8 cellular contexts compared by ENCODE assay signal in genomic region chr1:244449936-244450508, GRCh38. TPM values are rescaled to one million over a fixed set of nuclear protein-coding genes. Genes with fewer than 3 reads are reported as not detected.
DNase-seq lines count a peak whose midpoint lies in the region; ATAC-seq and TF ChIP-seq lines count a peak whose summit lies in the region.

No MANE protein-coding gene starts in this region.

- TF ChIP-seq CTCF in Loucy (conservative IDR thresholded peaks at IDR 0.05; ENCODE audit: low read length) (no peak), neutrophil (IDR thresholded peaks at IDR 0.05) (no peak)

- no peaks in the 10 kb centered on the region for H3F3A ChIP-seq in Loucy (ENCODE audit: low read depth)

- peak overlapping the region; percentile 94 for H3K27ac ChIP-seq in CD4-positive, alpha-beta memory T cell (ENCODE audit: low read depth, low read length)
- H3K27ac ChIP-seq in duodenal mucosa (ENCODE audit: low read depth, low read length) (no peak overlapping the region), neutrophil (peak overlapping the region; percentile 95)

- CTCF ChIA-PET in CD4-positive, alpha-beta memory T cell (lab: Charles Lee; ENCODE audit: partially characterized antibody) = interaction anchor here (1.1 to 1.6 kb wide), 2 partner anchors 11 to 151 kb away, joined by 3 to 6 read pairs; no protein-coding TSS in a partner anchor

- H3K4me3 Mint-ChIP-seq in CD4-positive, alpha-beta memory T cell = peak overlapping the region; percentile 88 to 99 (median 96)

- POLR2A ChIA-PET in CD4-positive, alpha-beta memory T cell (lab: Charles Lee; ENCODE audit: partially characterized antibody) = interaction anchor here (1.0 to 3.0 kb wide), 6 partner anchors 12 to 522 kb away, joined by 3 to 29 read pairs (median 6); partner anchors contain the start of genes CATSPERE, COX20 and HNRNPU

- H3K79me2 ChIP-seq in Loucy (ENCODE audit: insufficient read depth, low read length) = peaks cover 66% of the 10 kb centered on the region

- H3K9me3 Mint-ChIP-seq in CD4-positive, alpha-beta memory T cell = no peaks in the 10 kb centered on the region

- H3K36me3 Mint-ChIP-seq in CD4-positive, alpha-beta memory T cell = peaks cover 14 to 34% of the 10 kb centered on the region in 2 donors

- no peak for DNase-seq in CD4-positive, alpha-beta memory T cell
- DNase-seq in left colon (no peak), hypothalamus (lab: John Stamatoyannopoulos, UW) (no peak)

- peak overlapping the region; percentile 95 to 100 (median 98) for H3K27ac Mint-ChIP-seq in CD4-positive, alpha-beta memory T cell

- peak overlapping the region; percentile 96 for H3K9ac ChIP-seq in Loucy (ENCODE audit: low read depth, low read length, poor library complexity, severe bottlenecking)
- H3K9ac ChIP-seq in duodenal mucosa (ENCODE audit: low read depth in 1 of 2, low read length in 2 of 2) = peak overlapping the region in 1 of 2 donors; percentile 88

- H3K27me3 ChIP-seq in CD4-positive, alpha-beta memory T cell (ENCODE audit: insufficient read depth, low read length) = no peaks in the 10 kb centered on the region
- H3K27me3 ChIP-seq in Loucy (ENCODE audit: insufficient read depth, low read length, poor library complexity, severe bottlenecking) (no peaks in the 10 kb centered on the region), duodenal mucosa (ENCODE audit: control insufficient read depth in 1 of 2, insufficient read depth in 2 of 2, low read length in 2 of 2) (no peaks in the 10 kb centered on the region), neutrophil (no peaks in the 10 kb centered on the region)

- no peaks in the 10 kb centered on the region for H3K9me3 ChIP-seq in CD4-positive, alpha-beta memory T cell (ENCODE audit: control insufficient read depth in 1 of 2, low read length in 2 of 2)
- H3K9me3 ChIP-seq in Loucy (ENCODE audit: insufficient read depth, low read depth, low read length) = no peaks in the 10 kb centered on the region
- H3K9me3 ChIP-seq in duodenal mucosa (ENCODE audit: control insufficient read depth in 1 of 2, low read length in 2 of 2) = no peaks in the 10 kb centered on the region
- no peaks in the 10 kb centered on the region for H3K9me3 ChIP-seq in neutrophil

- peaks cover 54% of the 10 kb centered on the region for H4K20me1 ChIP-seq in Loucy (ENCODE audit: insufficient read depth, low read length, poor library complexity, severe bottlenecking)

- H2AFZ ChIP-seq in Loucy (ENCODE audit: low read length) = no peak overlapping the region

- H3K36me3 ChIP-seq in CD4-positive, alpha-beta memory T cell (ENCODE audit: insufficient read depth, low read length) = no peaks in the 10 kb centered on the region
- no peaks in the 10 kb centered on the region for H3K36me3 ChIP-seq in Loucy (ENCODE audit: insufficient read depth, low read length)
- H3K36me3 ChIP-seq in duodenal mucosa (ENCODE audit: control insufficient read depth in 1 of 2, insufficient read depth in 2 of 2, low read length in 2 of 2) = no peaks in the 10 kb centered on the region
- no peaks in the 10 kb centered on the region for H3K36me3 ChIP-seq in neutrophil

- H3K4me3 ChIP-seq in CD4-positive, alpha-beta memory T cell (ENCODE audit: low read length in 2 of 2) = peak overlapping the region; percentile 19 to 95
- H3K4me3 ChIP-seq in Loucy (ENCODE audit: low read length, poor library complexity, severe bottlenecking) (peak overlapping the region; percentile 100), duodenal mucosa (ENCODE audit: low read depth in 1 of 2, low read length in 2 of 2) (peak overlapping the region; percentile 84 to 92), neutrophil (ENCODE audit: low read depth in 1 of 2, low read length in 1 of 2) (peak overlapping the region; percentile 90 to 91)

- H3K9me2 ChIP-seq in Loucy (replicated peaks; ENCODE audit: low read depth, low read length) = no peaks in the 10 kb centered on the region

- H3K4me2 ChIP-seq in Loucy (ENCODE audit: low read depth, low read length, poor library complexity, severe bottlenecking) = peak overlapping the region; percentile 99

- intact Hi-C loops in CD4-positive, alpha-beta memory T cell (cut with micrococcal nuclease) = loop anchor here (2.0 kb wide), 1 partner anchor 599 kb away; the partner anchor contains the start of gene AKT3
- intact Hi-C loops in left colon (cut with DNase I, micrococcal nuclease) = loop anchor here in 1 of 2 donors (10.0 kb wide), 1 partner anchor 205 kb away; the partner anchor contains the start of gene DESI2

- peaks cover 60% of the 10 kb centered on the region for H3K4me1 ChIP-seq in CD4-positive, alpha-beta memory T cell (ENCODE audit: insufficient read depth, low read length)
- H3K4me1 ChIP-seq in Loucy (ENCODE audit: insufficient read depth, low read length, poor library complexity, severe bottlenecking) (peaks cover 64% of the 10 kb centered on the region), duodenal mucosa (ENCODE audit: control insufficient read depth in 1 of 2, insufficient read depth in 2 of 2, low read length in 2 of 2) (peaks cover 28 to 51% of the 10 kb centered on the region in 2 donors), neutrophil (ENCODE audit: control insufficient read depth in 1 of 2, insufficient read depth in 1 of 2, low read depth in 1 of 2, low read length in 1 of 2) (peaks cover 72% of the 10 kb centered on the region in 2 experiments)

- no peaks in the 10 kb centered on the region for H3K27me3 Mint-ChIP-seq in CD4-positive, alpha-beta memory T cell

- no peak for ATAC-seq in GM18858 (IDR thresholded peaks at IDR 0.05; ENCODE audit: unreplicated experiment)
- no peak for ATAC-seq in left colon
- no peak for ATAC-seq in esophagus mucosa

- peaks cover 47 to 68% (median 54%) of the 10 kb centered on the region in 4 donors for H3K4me1 Mint-ChIP-seq in CD4-positive, alpha-beta memory T cell

RNA-seq across cellular contexts. Expression of gene ADSS2, which starts 1.7 kb away (rescaled TPM):
- total RNA-seq in CD4-positive, alpha-beta memory T cell = 10 to 100 TPM; 60.9 to 65.4 TPM
- 10 to 100 TPM; 26.9 to 35.2 TPM for polyA plus RNA-seq in CD4-positive, alpha-beta memory T cell
- 10 to 100 TPM; 38.7 to 39.6 TPM for total RNA-seq in left colon
- total RNA-seq in esophagus mucosa = 26.3 TPM

RNA-seq across cellular contexts. Expression of gene CATSPERE, which starts 11.1 kb away (rescaled TPM):
- total RNA-seq in CD4-positive, alpha-beta memory T cell = 1 to 10 TPM; 1.4 to 2.3 TPM
- under 1 TPM in 1 of 2 donors, not detected in 1; 0.30 TPM for polyA plus RNA-seq in CD4-positive, alpha-beta memory T cell
- under 1 TPM; 0.50 to 0.82 TPM for total RNA-seq in left colon
- 0.64 TPM for total RNA-seq in esophagus mucosa
